ENCODE assay signal across 17 cellular contexts in the genomic region with DNA sequence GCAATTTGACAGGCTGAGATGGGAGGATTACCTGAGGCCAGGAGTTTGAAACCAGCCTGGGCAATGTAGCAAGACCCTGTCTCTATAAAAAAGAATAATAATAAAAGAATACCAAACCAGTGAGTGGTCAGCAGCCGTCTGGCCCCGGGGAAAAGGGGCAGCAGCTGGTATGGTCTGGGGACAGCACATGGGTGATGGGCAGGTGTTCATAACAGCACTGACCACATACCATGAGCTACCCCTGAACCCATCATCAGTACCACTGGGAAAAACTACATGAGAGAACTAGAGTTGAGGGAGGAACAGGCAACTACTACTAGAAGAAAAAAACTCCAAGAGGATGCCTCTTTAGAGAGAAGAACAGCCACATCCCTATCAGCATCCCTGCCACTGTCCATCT. TPM values are rescaled to one million over a fixed set of nuclear protein-coding genes. Genes with fewer than 3 reads are reported as not detected.
DNase-seq lines count a peak whose midpoint lies in the region; ATAC-seq and TF ChIP-seq lines count a peak whose summit lies in the region.
"Had no signal": no experiment of that assay in that cellular context is flagged by ENCODE, and none has a peak within 500 bp of the region (broad histone marks: within the 10 kb centered on the region; RNA-seq: fewer than 3 reads in every experiment).

No MANE protein-coding gene starts in this region.

- H3K27ac ChIP-seq in naive thymus-derived CD4-positive, alpha-beta T cell (ENCODE audit: low read depth, low read length), result peak overlapping the region; percentile 22
- H3K27ac ChIP-seq in thyroid gland, result peak overlapping the region in 2 of 3 donors; percentile 5 to 82

- ATAC-seq in naive thymus-derived CD4-positive, alpha-beta T cell, result no peak
- no peak for ATAC-seq in HG03039 (IDR thresholded peaks at IDR 0.05; ENCODE audit: unreplicated experiment)

- TF ChIP-seq CTCF in thyroid gland (IDR thresholded peaks at IDR 0.05), result no peak

- POLR2A ChIA-PET in naive thymus-derived CD4-positive, alpha-beta T cell (lab: Charles Lee), result interaction anchor here (0.6 to 1.7 kb wide), 6 partner anchors 18 to 153 kb away, joined by 3 to 5 read pairs (median 4); no protein-coding TSS in a partner anchor

- WGBS in thyroid gland, 2 donors, result 73 to 100% methylated on average over 2 of the region's 2 CpGs

- CTCF ChIA-PET in naive thymus-derived CD4-positive, alpha-beta T cell (lab: Charles Lee), result interaction anchor here (0.9 kb wide), 1 partner anchor 14 kb away, joined by 4 read pairs; no protein-coding TSS in a partner anchor

- H3K27me3 ChIP-seq in naive thymus-derived CD4-positive, alpha-beta T cell (ENCODE audit: control insufficient read depth in 2 of 2, insufficient read depth in 2 of 2, low read length in 2 of 2), result no peaks in the 10 kb centered on the region
- H3K27me3 ChIP-seq in thyroid gland (no peaks in the 10 kb centered on the region), HAP-1 (ENCODE audit: low read depth) (no peaks in the 10 kb centered on the region)
- H3K27me3 ChIP-seq: MG63 had no signal

- in situ Hi-C loops in HAP-1 (cut with MboI; ENCODE audit: low sequenced_read_pairs), result no loop called here

- no peaks in the 10 kb centered on the region for H3K27me3 Mint-ChIP-seq in activated naive CD4-positive, alpha-beta T cell treated with anti-CD3 and anti-CD28 coated beads, Interleukin-2, amount 50 U/mL, for 24 hours
- no peaks in the 10 kb centered on the region for H3K27me3 Mint-ChIP-seq in activated naive CD8-positive, alpha-beta T cell
- no peaks in the 10 kb centered on the region for H3K27me3 Mint-ChIP-seq in naive thymus-derived CD4-positive, alpha-beta T cell

- H3K27ac Mint-ChIP-seq in activated naive CD4-positive, alpha-beta T cell treated with anti-CD3 and anti-CD28 coated beads, Interleukin-2, amount 50 U/mL, for 24 hours, result peak overlapping the region; percentile 90
- peak overlapping the region; percentile 88 for H3K27ac Mint-ChIP-seq in activated naive CD8-positive, alpha-beta T cell
- H3K27ac Mint-ChIP-seq in naive thymus-derived CD4-positive, alpha-beta T cell, result peak overlapping the region in 7 of 9 donors; percentile 63 to 94 (median 76)

- no peak for TF ChIP-seq POLR2A in thyroid gland (IDR thresholded peaks at IDR 0.05)

- intact Hi-C loops in naive thymus-derived CD4-positive, alpha-beta T cell (cut with micrococcal nuclease), result no loop called here
- intact Hi-C loops in thyroid gland (cut with DNase I), result no loop called here

- no peak overlapping the region for H3K4me3 Mint-ChIP-seq in activated naive CD4-positive, alpha-beta T cell treated with anti-CD3 and anti-CD28 coated beads, Interleukin-2, amount 50 U/mL, for 24 hours
- no peak overlapping the region for H3K4me3 Mint-ChIP-seq in activated naive CD8-positive, alpha-beta T cell
- no peak overlapping the region for H3K4me3 Mint-ChIP-seq in naive thymus-derived CD4-positive, alpha-beta T cell

- H3K4me1 ChIP-seq in naive thymus-derived CD4-positive, alpha-beta T cell (ENCODE audit: control insufficient read depth in 2 of 2, insufficient read depth in 2 of 2, low read length in 2 of 2), result peaks cover 25 to 35% of the 10 kb centered on the region in 2 donors
- H3K4me1 ChIP-seq in thyroid gland, result peaks cover 26 to 36% of the 10 kb centered on the region in 2 donors
- peaks cover 7% of the 10 kb centered on the region; the same call in 1 of the 2 replicates for H3K4me1 ChIP-seq in HAP-1

- DNase-seq in activated naive CD4-positive, alpha-beta T cell treated with anti-CD3 and anti-CD28 coated beads, Interleukin-2, amount 50 U/mL, for 16 hours, result no peak
- DNase-seq in naive thymus-derived CD4-positive, alpha-beta T cell, result no peak
- DNase-seq in thyroid gland (no peak), DMS79 treated with DMSO at 0.1 percent for 48 hours (lab: John Stamatoyannopoulos, UW) (no peak), HAP-1 (ENCODE audit: low spot score in 2 of 2) (no peak)
- DNase-seq: COR-L47; DMS153; MG63; NCI-H1092 treated with DMSO at 0.1 percent for 48 hours; NCI-H1694 treated with DMSO at 0.1 percent for 48 hours; NCI-H345; NCI-H69; NK-92 treated with Interleukin-12 subunit alpha and Interleukin-12 subunit beta, amount 100 ng/mL, for 24 hours; SHP77 treated with DMSO at 0.1 percent for 48 hours had no signal

- H3K9me3 Mint-ChIP-seq in activated naive CD4-positive, alpha-beta T cell treated with anti-CD3 and anti-CD28 coated beads, Interleukin-2, amount 50 U/mL, for 24 hours, result no peaks in the 10 kb centered on the region
- no peaks in the 10 kb centered on the region for H3K9me3 Mint-ChIP-seq in activated naive CD8-positive, alpha-beta T cell (ENCODE audit: low read depth)
- peaks cover 0 to 3% (median 0%) of the 10 kb centered on the region in 11 donors for H3K9me3 Mint-ChIP-seq in naive thymus-derived CD4-positive, alpha-beta T cell

- H3K4me1 Mint-ChIP-seq in activated naive CD4-positive, alpha-beta T cell treated with anti-CD3 and anti-CD28 coated beads, Interleukin-2, amount 50 U/mL, for 24 hours, result peaks cover 92% of the 10 kb centered on the region
- peaks cover 85% of the 10 kb centered on the region for H3K4me1 Mint-ChIP-seq in activated naive CD8-positive, alpha-beta T cell (ENCODE audit: low read depth)
- H3K4me1 Mint-ChIP-seq in naive thymus-derived CD4-positive, alpha-beta T cell, result peaks cover 58 to 94% (median 85%) of the 10 kb centered on the region in 7 donors

- peaks cover 0 to 16% (median 4%) of the 10 kb centered on the region in 3 experiments for H3K36me3 ChIP-seq in naive thymus-derived CD4-positive, alpha-beta T cell (ENCODE audit: control insufficient read depth in 2 of 3, insufficient read depth in 3 of 3, low read length in 3 of 3)
- H3K36me3 ChIP-seq in thyroid gland (no peaks in the 10 kb centered on the region), HAP-1 (replicated peaks) (no peaks in the 10 kb centered on the region)
- H3K36me3 ChIP-seq: MG63 had no signal

- no peaks in the 10 kb centered on the region for H3K9me3 ChIP-seq in naive thymus-derived CD4-positive, alpha-beta T cell (ENCODE audit: control insufficient read depth in 2 of 3, low read length in 3 of 3)
- H3K9me3 ChIP-seq in thyroid gland (no peaks in the 10 kb centered on the region), HAP-1 (no peaks in the 10 kb centered on the region)
- H3K9me3 ChIP-seq: MG63 had no signal

- peaks cover 35% of the 10 kb centered on the region for H3K36me3 Mint-ChIP-seq in activated naive CD4-positive, alpha-beta T cell treated with anti-CD3 and anti-CD28 coated beads, Interleukin-2, amount 50 U/mL, for 24 hours
- peaks cover 27% of the 10 kb centered on the region for H3K36me3 Mint-ChIP-seq in activated naive CD8-positive, alpha-beta T cell
- H3K36me3 Mint-ChIP-seq in naive thymus-derived CD4-positive, alpha-beta T cell, result peaks cover 4 to 61% (median 33%) of the 10 kb centered on the region in 5 donors

- no peak overlapping the region for H3K4me3 ChIP-seq in naive thymus-derived CD4-positive, alpha-beta T cell (ENCODE audit: low read length)
- H3K4me3 ChIP-seq in thyroid gland (replicated peaks in 1 of 3) (no peak overlapping the region), HAP-1 (no peak overlapping the region)
- H3K4me3 ChIP-seq: MG63 had no signal

RNA-seq across cellular contexts. Expression of a gene that starts 40.7 kb away (rescaled TPM):
- 10 to 100 TPM; 79.6 to 99.7 (median 87.0) TPM for total RNA-seq in naive thymus-derived CD4-positive, alpha-beta T cell
- polyA plus RNA-seq in naive thymus-derived CD4-positive, alpha-beta T cell, result 10 to 100 TPM; 78.8 to 94.7 TPM
- total RNA-seq in thyroid gland, result 10 to 100 TPM; 15.7 to 20.8 (median 18.8) TPM
